8 cellular contexts compared by ENCODE assay signal in the genomic region with DNA sequence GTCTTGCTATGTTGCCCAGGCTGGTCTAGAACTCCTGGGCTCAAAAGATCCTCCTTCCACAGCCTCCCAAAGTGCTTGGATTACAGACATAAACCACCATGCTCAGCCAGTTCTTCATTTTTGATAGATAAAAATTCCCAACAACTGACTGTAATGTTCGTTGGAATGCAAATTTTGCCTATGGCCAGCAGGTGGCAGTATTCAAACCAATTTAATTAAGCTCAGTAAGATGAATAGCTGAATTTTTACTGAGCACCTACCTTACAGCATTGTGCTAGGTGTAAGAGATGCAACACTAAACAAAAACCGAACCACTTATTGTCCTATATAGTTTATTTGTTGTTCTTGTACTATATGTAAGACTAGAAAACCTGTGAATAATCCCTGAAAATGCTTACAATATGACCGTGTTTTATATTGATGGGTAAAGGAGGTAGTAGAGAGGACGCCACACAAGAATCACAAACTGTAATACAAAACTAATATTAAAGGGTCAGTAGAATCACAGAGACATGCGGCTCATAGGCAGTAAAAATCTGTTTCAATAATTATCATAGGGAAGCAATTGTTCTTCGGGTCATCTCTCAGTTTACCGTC. TPM values are rescaled to one million over a fixed set of nuclear protein-coding genes. Genes with fewer than 3 reads are reported as not detected.
A peak's percentile ranks its signal among the peaks of the same experiment; 100 is the strongest.
DNase-seq lines count a peak whose midpoint lies in the region; ATAC-seq and TF ChIP-seq lines count a peak whose summit lies in the region.

No MANE protein-coding gene starts in this region.

- TF ChIP-seq CTCF in heart left ventricle (IDR thresholded peaks at IDR 0.05) (peak; percentile 68 to 87 (median 80)), smooth muscle cell (IDR thresholded peaks at IDR 0.05; ENCODE audit: borderline replicate concordance, insufficient read depth, poor library complexity, severe bottlenecking) (peak; percentile 95)

- no peaks in the 10 kb centered on the region for H3K36me3 ChIP-seq in heart left ventricle
- no peaks in the 10 kb centered on the region for H3K36me3 ChIP-seq in smooth muscle cell (ENCODE audit: low read depth)

- POLR2A ChIA-PET in activated CD8-positive, alpha-beta T cell treated with anti-CD3 and anti-CD28 coated beads, Interleukin-2, amount 10 ng/mL, durations not matched to agents 7 days and 5 days (lab: Charles Lee): interaction anchor here (0.7 kb wide), 1 partner anchor 33 kb away, joined by 3 read pairs; no protein-coding TSS in a partner anchor

- H3K79me2 ChIP-seq in smooth muscle cell (ENCODE audit: low read depth): no peaks in the 10 kb centered on the region

- peak; percentile 63 for DNase-seq in SIG-M5 treated with dmso at 0.1 percent for 504 hours (lab: John Stamatoyannopoulos, UW; ENCODE audit: unreplicated experiment)
- no peak for DNase-seq in SIG-M5 (lab: John Stamatoyannopoulos, UW)
- DNase-seq in HCEC 1CT: peak; percentile 55
- DNase-seq in NCI-H2196 (lab: John Stamatoyannopoulos, UW; ENCODE audit: unreplicated experiment): peak; percentile 51
- peak; percentile 51 for DNase-seq in activated CD8-positive, alpha-beta T cell treated with anti-CD3 and anti-CD28 coated beads, Interleukin-2, amount 10 ng/mL, durations not matched to agents 7 days and 5 days
- no peak for DNase-seq in heart left ventricle
- DNase-seq in smooth muscle cell (lab: John Stamatoyannopoulos, UW; ENCODE audit: unreplicated experiment): no peak

- 67 to 70% (median 68%) methylated on average over 7 of the region's 7 CpGs for WGBS in heart left ventricle, 4 donors
- WGBS in smooth muscle cell (ENCODE audit: low lambda C conversion rate): 68% methylated on average over 7 of the region's 7 CpGs

- no peaks in the 10 kb centered on the region for H3K36me3 Mint-ChIP-seq in activated CD8-positive, alpha-beta T cell treated with anti-CD3 and anti-CD28 coated beads, Interleukin-2, amount 10 ng/mL, durations not matched to agents 7 days and 5 days (ENCODE audit: low read depth)

- H3K4me2 ChIP-seq in smooth muscle cell: no peak overlapping the region

- H3K4me3 ChIP-seq in heart left ventricle (no peak overlapping the region), smooth muscle cell (no peak overlapping the region)

- intact Hi-C loops in heart left ventricle (cut with DNase I): loop anchor here in 9 of 10 donors (1.0 to 2.0 kb wide), 4 partner anchors 51 to 55 kb away; no protein-coding TSS in a partner anchor

- peak; percentile 63 for ATAC-seq in activated CD8-positive, alpha-beta T cell treated with anti-CD3 and anti-CD28 coated beads, Interleukin-2, amount 10 ng/mL, durations not matched to agents 7 days and 5 days
- ATAC-seq in heart left ventricle: peak in 2 of 4 donors; percentile 52 to 64
- ATAC-seq in GM18858 (IDR thresholded peaks at IDR 0.05; ENCODE audit: unreplicated experiment): no peak

- no peaks in the 10 kb centered on the region for H3K4me1 Mint-ChIP-seq in activated CD8-positive, alpha-beta T cell treated with anti-CD3 and anti-CD28 coated beads, Interleukin-2, amount 10 ng/mL, durations not matched to agents 7 days and 5 days (ENCODE audit: low read depth)

- H3K27me3 ChIP-seq in heart left ventricle (no peaks in the 10 kb centered on the region), smooth muscle cell (ENCODE audit: low read depth) (no peaks in the 10 kb centered on the region)

- no peak overlapping the region for H2AFZ ChIP-seq in smooth muscle cell (ENCODE audit: low read depth)

- no peaks in the 10 kb centered on the region for H3F3A ChIP-seq in smooth muscle cell (ENCODE audit: low read depth)

- no peaks in the 10 kb centered on the region for H3K9me3 ChIP-seq in heart left ventricle
- H3K9me3 ChIP-seq in smooth muscle cell (replicated peaks; ENCODE audit: low read depth): no peaks in the 10 kb centered on the region

- no peak overlapping the region for H3K27ac Mint-ChIP-seq in activated CD8-positive, alpha-beta T cell treated with anti-CD3 and anti-CD28 coated beads, Interleukin-2, amount 10 ng/mL, durations not matched to agents 7 days and 5 days

- no peaks in the 10 kb centered on the region for H4K20me1 ChIP-seq in smooth muscle cell (ENCODE audit: low read depth)

- CTCF ChIA-PET in activated CD8-positive, alpha-beta T cell treated with anti-CD3 and anti-CD28 coated beads, Interleukin-2, amount 10 ng/mL, durations not matched to agents 7 days and 5 days (lab: Charles Lee): interaction anchor here (0.7 to 5.9 kb wide), 28 partner anchors 10 to 236 kb away, joined by 3 to 136 read pairs (median 6); a partner anchor contains a TSS

- H3K4me3 Mint-ChIP-seq in activated CD8-positive, alpha-beta T cell treated with anti-CD3 and anti-CD28 coated beads, Interleukin-2, amount 10 ng/mL, durations not matched to agents 7 days and 5 days: no peak overlapping the region

- no peak overlapping the region for H3K9ac ChIP-seq in smooth muscle cell (ENCODE audit: low read depth)

- H3K27ac ChIP-seq in heart left ventricle: no peak overlapping the region
- H3K27ac ChIP-seq in smooth muscle cell (ENCODE audit: low read depth): no peak overlapping the region

- TF ChIP-seq POLR2A in heart left ventricle (IDR thresholded peaks at IDR 0.05): no peak

- peaks cover 0 to 12% (median 0%) of the 10 kb centered on the region in 12 donors for H3K4me1 ChIP-seq in heart left ventricle
- no peaks in the 10 kb centered on the region for H3K4me1 ChIP-seq in smooth muscle cell (ENCODE audit: low read depth)

- H3K9me3 Mint-ChIP-seq in activated CD8-positive, alpha-beta T cell treated with anti-CD3 and anti-CD28 coated beads, Interleukin-2, amount 10 ng/mL, durations not matched to agents 7 days and 5 days (ENCODE audit: insufficient read depth): no peaks in the 10 kb centered on the region

- H3K27me3 Mint-ChIP-seq in activated CD8-positive, alpha-beta T cell treated with anti-CD3 and anti-CD28 coated beads, Interleukin-2, amount 10 ng/mL, durations not matched to agents 7 days and 5 days (ENCODE audit: low read depth): no peaks in the 10 kb centered on the region

RNA-seq across cellular contexts. Expression of a gene that starts 8.2 kb away (rescaled TPM):
- total RNA-seq in activated CD8-positive, alpha-beta T cell treated with anti-CD3 and anti-CD28 coated beads, Interleukin-2, amount 10 ng/mL, durations not matched to agents 7 days and 5 days: 1 to 10 TPM; 3.1 to 4.4 TPM
- total RNA-seq in heart left ventricle (100 to 1,000 TPM in 7 of 9 donors, 10 to 100 TPM in 2; 68.7 to 179 (median 149) TPM), smooth muscle cell (12.3 and 13.3 TPM in 2 replicates)
- polyA plus RNA-seq in heart left ventricle (10 to 100 TPM in 1 of 2 donors, 1 to 10 TPM in 1; 7.5 to 42.1 TPM), smooth muscle cell (4.0 and 4.4 TPM in 2 replicates)

Comparison
In these comparisons a context has a peak if more than half of its experiments do, and no peak if none do; other contexts are left out.
1. DNase-seq: peak in SIG-M5 treated with dmso at 0.1 percent for 504 hours (single experiment), HCEC 1CT (single experiment), NCI-H2196 (single experiment) and activated CD8-positive, alpha-beta T cell treated with anti-CD3 and anti-CD28 coated beads, Interleukin-2, amount 10 ng/mL, durations not matched to agents 7 days and 5 days (single experiment); none in SIG-M5 (single experiment), heart left ventricle (0 of 5) and smooth muscle cell (single experiment).